ENCODE assay signal across 1 cellular context in genomic region chr6:150297327-150298028, GRCh38.
TF ChIP-seq lines count a peak whose summit lies in the region.

No MANE protein-coding gene starts in this region.

TF ChIP-seq in K562, 482 proteins besides CTCF, POLR2A, EP300 and RAD21 (continued from another document and continues in another):
- TF ChIP-seq GATAD2A (IDR thresholded peaks at IDR 0.05) = no peak
- TF ChIP-seq ID3 (CRISPR knock-in tag; IDR thresholded peaks at IDR 0.05) = no peak
- TF ChIP-seq ID3 (tag; IDR thresholded peaks at IDR 0.05) = no peak
- TF ChIP-seq ZNF507 (tag; conservative IDR thresholded peaks at IDR 0.05) = no peak
- no peak for TF ChIP-seq ZNF347 (CRISPR knock-in tag; IDR thresholded peaks at IDR 0.05; ENCODE audit: low read depth)
- no peak for TF ChIP-seq ZSCAN29 (IDR thresholded peaks at IDR 0.05)
- TF ChIP-seq USF2 (CRISPR knock-in tag; IDR thresholded peaks at IDR 0.05) = peak; percentile 2; the same call in 1 of the 2 replicates
- no peak for TF ChIP-seq ZNF23 (CRISPR knock-in tag; IDR thresholded peaks at IDR 0.05)
- TF ChIP-seq GMEB1 (CRISPR knock-in tag; IDR thresholded peaks at IDR 0.05) = no peak
- TF ChIP-seq ETV5 (CRISPR knock-in tag; IDR thresholded peaks at IDR 0.05; ENCODE audit: low read depth) = no peak
- TF ChIP-seq TFE3 (CRISPR knock-in tag; IDR thresholded peaks at IDR 0.05) = no peak
- TF ChIP-seq ZNF655 (CRISPR knock-in tag; IDR thresholded peaks at IDR 0.05) = no peak
- TF ChIP-seq E2F1 (CRISPR knock-in tag; IDR thresholded peaks at IDR 0.05) = no peak
- no peak for TF ChIP-seq ZBTB17 (CRISPR knock-in tag; IDR thresholded peaks at IDR 0.05)
- peak; percentile 91 for TF ChIP-seq JUND (IDR thresholded peaks at IDR 0.05; ENCODE audit: borderline replicate concordance, low read depth, low read length)
- peak; percentile 81; the same call in 2 of the 3 replicates for TF ChIP-seq JUND (tag; IDR thresholded peaks at IDR 0.05; ENCODE audit: borderline replicate concordance, low read depth, low read length)
- peak; percentile 78 for TF ChIP-seq ZNF280A (IDR thresholded peaks at IDR 0.05; ENCODE audit: low read depth, partially characterized antibody)
- peak; percentile 64 for TF ChIP-seq CEBPG (CRISPR knock-in tag; IDR thresholded peaks at IDR 0.05)
- peak; percentile 60 to 89; a peak in 3 of 4 replicates for TF ChIP-seq CEBPG (tag; conservative IDR thresholded peaks at IDR 0.05 in 1 of 2, IDR thresholded peaks at IDR 0.05 in 1 of 2)
- no peak for TF ChIP-seq NCOA4 (IDR thresholded peaks at IDR 0.05; ENCODE audit: partially characterized antibody)
- TF ChIP-seq POLR2H (tag; IDR thresholded peaks at IDR 0.05; ENCODE audit: low read depth) = peak; percentile 75
- TF ChIP-seq SP2 (IDR thresholded peaks at IDR 0.05; ENCODE audit: extremely low read depth, low read depth, low read length, poor library complexity, severe bottlenecking) = no peak
- no peak for TF ChIP-seq ZNF239 (CRISPR knock-in tag; IDR thresholded peaks at IDR 0.05)
- TF ChIP-seq ZNF12 (CRISPR knock-in tag; IDR thresholded peaks at IDR 0.05) = no peak
- TF ChIP-seq NBN (IDR thresholded peaks at IDR 0.05; ENCODE audit: low read depth) = no peak
- no peak for TF ChIP-seq ATF2 (CRISPR knock-in tag; IDR thresholded peaks at IDR 0.05)
- TF ChIP-seq CGGBP1 (CRISPR knock-in tag; IDR thresholded peaks at IDR 0.05) = no peak
- TF ChIP-seq STAT5A (IDR thresholded peaks at IDR 0.05; ENCODE audit: borderline replicate concordance, low read length) = no peak
- TF ChIP-seq ZNF146 (CRISPR knock-in tag; IDR thresholded peaks at IDR 0.05; ENCODE audit: unreplicated experiment) = no peak
- no peak for TF ChIP-seq ZNF77 (CRISPR knock-in tag; IDR thresholded peaks at IDR 0.05)
- no peak for TF ChIP-seq ZNF778 (CRISPR knock-in tag; IDR thresholded peaks at IDR 0.05)
- TF ChIP-seq SMARCA4 (IDR thresholded peaks at IDR 0.05) = peak; percentile 23; the same call in 1 of the 2 replicates
- TF ChIP-seq SMAD3 (CRISPR knock-in tag; conservative IDR thresholded peaks at IDR 0.05) = no peak
- TF ChIP-seq USF1 (CRISPR knock-in tag; IDR thresholded peaks at IDR 0.05) = peak; percentile 38; the same call in 1 of the 2 replicates
- TF ChIP-seq IRF9 (tag; IDR thresholded peaks at IDR 0.05) = peak; percentile 24; the same call in 1 of the 2 replicates
- no peak for TF ChIP-seq PCBP2 (IDR thresholded peaks at IDR 0.05; ENCODE audit: low read depth, low read length, poor library complexity, severe bottlenecking)
- TF ChIP-seq PYGO2 (tag; IDR thresholded peaks at IDR 0.05) = no peak
- 0 out of 2 replicates have a peak, but pooled peaks have one; percentile 35 for TF ChIP-seq EP400 (IDR thresholded peaks at IDR 0.05)
- no peak for TF ChIP-seq HLTF (IDR thresholded peaks at IDR 0.05)
- TF ChIP-seq POLR2AphosphoS5 (IDR thresholded peaks at IDR 0.05; ENCODE audit: control insufficient read depth, insufficient read depth, low read depth, low read length) = no peak
- no peak for TF ChIP-seq BRCA1 (IDR thresholded peaks at IDR 0.05)
- no peak for TF ChIP-seq BRCA1 (CRISPR knock-in tag; IDR thresholded peaks at IDR 0.05)
- peak; percentile 54; the same call in 1 of the 2 replicates for TF ChIP-seq C11orf30 (IDR thresholded peaks at IDR 0.05; ENCODE audit: low read depth)
- TF ChIP-seq ATF1 (CRISPR knock-in tag; IDR thresholded peaks at IDR 0.05) = no peak
- TF ChIP-seq ATF1 (tag; IDR thresholded peaks at IDR 0.05) = peak; percentile 27; the same call in 1 of the 2 replicates
- TF ChIP-seq TSHZ1 (CRISPR knock-in tag; IDR thresholded peaks at IDR 0.05) = no peak
- TF ChIP-seq ZNF766 (CRISPR knock-in tag; conservative IDR thresholded peaks at IDR 0.05) = peak; percentile 85
- TF ChIP-seq RBBP5 (IDR thresholded peaks at IDR 0.05; ENCODE audit: borderline replicate concordance, insufficient read depth, low read length, poor library complexity, severe bottlenecking) = no peak
- TF ChIP-seq HIVEP1 (CRISPR knock-in tag; IDR thresholded peaks at IDR 0.05) = no peak
- TF ChIP-seq SP1 (CRISPR knock-in tag; IDR thresholded peaks at IDR 0.05) = peak; percentile 69
- TF ChIP-seq SRSF3 (IDR thresholded peaks at IDR 0.05; ENCODE audit: insufficient read depth, low read length) = no peak
